ENCODE assay signal across 23 cellular contexts in genomic region chr15:89317188-89317720, GRCh38. TPM values are rescaled to one million over a fixed set of nuclear protein-coding genes. Genes with fewer than 3 reads are reported as not detected.
DNase-seq lines count a peak whose midpoint lies in the region; ATAC-seq, FAIRE-seq and TF ChIP-seq lines count a peak whose summit lies in the region.
"Had no signal": no experiment of that assay in that cellular context is flagged by ENCODE, and none has a peak within 500 bp of the region (broad histone marks: within the 10 kb centered on the region; RNA-seq: fewer than 3 reads in every experiment).

No MANE protein-coding gene starts in this region.

- H3K9ac ChIP-seq in GM12878 (ENCODE audit: control insufficient read depth, insufficient read depth, low read length): no peak overlapping the region
- H3K9ac ChIP-seq: neural progenitor cell had no signal

- H3K27me3 ChIP-seq in GM12878 (replicated peaks in 1 of 2; ENCODE audit: control insufficient read depth in 2 of 2, insufficient read depth in 2 of 2, low read length in 1 of 2): no peaks in the 10 kb centered on the region
- H3K27me3 ChIP-seq: gastroesophageal sphincter, neural progenitor cell had no signal

- H3K27ac Mint-ChIP-seq in activated naive CD4-positive, alpha-beta T cell treated with anti-CD3 and anti-CD28 coated beads, Interleukin-2, amount 50 U/mL, for 24 hours: peak overlapping the region; percentile 43
- H3K27ac Mint-ChIP-seq in T-helper 17 cell: peak overlapping the region; percentile 24
- H3K27ac Mint-ChIP-seq in stimulated activated naive CD8-positive, alpha-beta T cell treated with anti-CD3 and anti-CD28 coated beads, Interleukin-15, Interleukin-2, amounts not matched to agents 100 ng/mL and 50 ng/mL, for 24 hours: peak overlapping the region; percentile 80
- H3K27ac Mint-ChIP-seq: effector memory CD8-positive, alpha-beta T cell; H9; neural progenitor cell; progenitor cell of endocrine pancreas had no signal

- H3K4me1 ChIP-seq in GM12878 (ENCODE audit: control insufficient read depth, insufficient read depth, low read length): no peaks in the 10 kb centered on the region; the same call in 1 of the 2 replicates
- H3K4me1 ChIP-seq: gastroesophageal sphincter, left ventricle myocardium inferior, neural progenitor cell had no signal

- no peaks in the 10 kb centered on the region for H3K27me3 Mint-ChIP-seq in activated naive CD4-positive, alpha-beta T cell treated with anti-CD3 and anti-CD28 coated beads, Interleukin-2, amount 50 U/mL, for 24 hours
- no peaks in the 10 kb centered on the region for H3K27me3 Mint-ChIP-seq in T-helper 17 cell
- H3K27me3 Mint-ChIP-seq in stimulated activated naive CD8-positive, alpha-beta T cell treated with anti-CD3 and anti-CD28 coated beads, Interleukin-15, Interleukin-2, amounts not matched to agents 100 ng/mL and 50 ng/mL, for 24 hours: no peaks in the 10 kb centered on the region
- H3K27me3 Mint-ChIP-seq: CD4-positive, CD25-positive, alpha-beta regulatory T cell; effector memory CD8-positive, alpha-beta T cell; progenitor cell of endocrine pancreas had no signal

- H3K79me2 ChIP-seq in GM12878 (ENCODE audit: control insufficient read depth, insufficient read depth, low read length): no peaks in the 10 kb centered on the region

- SMC1A ChIA-PET in GM12878 (lab: Charles Lee; ENCODE audit: uncharacterized antibody, unreplicated experiment): interaction anchor here (0.7 to 0.9 kb wide), 2 partner anchors 9 to 114 kb away, joined by 3 read pairs; no protein-coding TSS in a partner anchor

- no peak overlapping the region for H3K27ac ChIP-seq in GM12878 (ENCODE audit: control insufficient read depth, insufficient read depth)
- H3K27ac ChIP-seq: gastroesophageal sphincter, left ventricle myocardium inferior, neural progenitor cell, thoracic aorta had no signal

- CTCF ChIA-PET in GM12878 (lab: Yijun Ruan, JAX): interaction anchor here (0.9 kb wide), 1 partner anchor 110 kb away, joined by 4 read pairs; no protein-coding TSS in a partner anchor

- H3K4me1 Mint-ChIP-seq in activated naive CD4-positive, alpha-beta T cell treated with anti-CD3 and anti-CD28 coated beads, Interleukin-2, amount 50 U/mL, for 24 hours: peaks cover 14% of the 10 kb centered on the region
- H3K4me1 Mint-ChIP-seq in T-helper 17 cell: peaks cover 23% of the 10 kb centered on the region
- H3K4me1 Mint-ChIP-seq in stimulated activated naive CD8-positive, alpha-beta T cell treated with anti-CD3 and anti-CD28 coated beads, Interleukin-15, Interleukin-2, amounts not matched to agents 100 ng/mL and 50 ng/mL, for 24 hours (ENCODE audit: low read depth): peaks cover 24% of the 10 kb centered on the region
- H3K4me1 Mint-ChIP-seq: brain, H9, neural progenitor cell had no signal

- no peaks in the 10 kb centered on the region for H3K9me3 ChIP-seq in T-helper 17 cell (ENCODE audit: control insufficient read depth, low read length, poor library complexity, severe bottlenecking)
- no peaks in the 10 kb centered on the region for H3K9me3 ChIP-seq in GM12878 (replicated peaks; ENCODE audit: control insufficient read depth, insufficient read depth, low read length)
- H3K9me3 ChIP-seq: gastroesophageal sphincter, left ventricle myocardium inferior, thoracic aorta had no signal

- intact Hi-C loops in GM12878 (cut with micrococcal nuclease; ENCODE audit: unreplicated experiment): no loop called here

- TF ChIP-seq CTCF in GM12878 (IDR thresholded peaks at IDR 0.05 in 2 of 3, conservative IDR thresholded peaks at IDR 0.05 in 1 of 3; ENCODE audit: control insufficient read depth in 2 of 3, extremely low read depth in 1 of 3, insufficient read depth in 1 of 3, low read depth in 3 of 3, low read length in 3 of 3): no peak

- no peak for TF ChIP-seq RAD21 in GM12878 (IDR thresholded peaks at IDR 0.05; ENCODE audit: insufficient read depth, low read depth, low read length)

- no peaks in the 10 kb centered on the region for H3K9me3 Mint-ChIP-seq in activated naive CD4-positive, alpha-beta T cell treated with anti-CD3 and anti-CD28 coated beads, Interleukin-2, amount 50 U/mL, for 24 hours
- H3K9me3 Mint-ChIP-seq in stimulated activated naive CD8-positive, alpha-beta T cell treated with anti-CD3 and anti-CD28 coated beads, Interleukin-15, Interleukin-2, amounts not matched to agents 100 ng/mL and 50 ng/mL, for 24 hours: no peaks in the 10 kb centered on the region
- H3K9me3 Mint-ChIP-seq: brain; CD4-positive, CD25-positive, alpha-beta regulatory T cell; effector memory CD8-positive, alpha-beta T cell; H9; neural progenitor cell had no signal

- no peak for ATAC-seq in T-helper 17 cell
- ATAC-seq in GM12878: no peak
- no peak for ATAC-seq in HG03432 (IDR thresholded peaks at IDR 0.05; ENCODE audit: unreplicated experiment)
- ATAC-seq: effector memory CD8-positive, alpha-beta T cell; gastroesophageal sphincter had no signal

- H4K20me1 ChIP-seq in GM12878 (ENCODE audit: control insufficient read depth, insufficient read depth): no peaks in the 10 kb centered on the region

- RAD21 ChIA-PET in GM12878 (lab: Charles Lee; ENCODE audit: unreplicated experiment): no interaction called here

- no peak for TF ChIP-seq POLR2A in GM12878 (IDR thresholded peaks at IDR 0.05; ENCODE audit: low read depth, low read length)

- TSS peak; percentile 10 for BruUV-seq in GM12878 (replicated peaks; lab: Mats Ljungman, UMichigan)

- H3K36me3 ChIP-seq in GM12878 (ENCODE audit: control insufficient read depth in 2 of 2, insufficient read depth in 2 of 2, low read length in 1 of 2): peaks cover 46 to 53% of the 10 kb centered on the region in 2 experiments
- H3K36me3 ChIP-seq: neural progenitor cell had no signal

- no peak overlapping the region for H2AFZ ChIP-seq in GM12878 (ENCODE audit: control insufficient read depth, low read depth, low read length)
- H2AFZ ChIP-seq: neural progenitor cell had no signal

- no peak overlapping the region for H3K4me2 ChIP-seq in GM12878 (ENCODE audit: control insufficient read depth, insufficient read depth)
- H3K4me2 ChIP-seq: neural progenitor cell had no signal

- TF ChIP-seq EP300 in GM12878 (IDR thresholded peaks at IDR 0.05; ENCODE audit: borderline replicate concordance in 1 of 2, control insufficient read depth in 1 of 2, low read depth in 2 of 2, low read length in 2 of 2): no peak

- H3K36me3 Mint-ChIP-seq in activated naive CD4-positive, alpha-beta T cell treated with anti-CD3 and anti-CD28 coated beads, Interleukin-2, amount 50 U/mL, for 24 hours: peaks cover 22% of the 10 kb centered on the region
- H3K36me3 Mint-ChIP-seq in T-helper 17 cell (ENCODE audit: low read depth): peaks cover 19% of the 10 kb centered on the region
- H3K36me3 Mint-ChIP-seq in stimulated activated naive CD8-positive, alpha-beta T cell treated with anti-CD3 and anti-CD28 coated beads, Interleukin-15, Interleukin-2, amounts not matched to agents 100 ng/mL and 50 ng/mL, for 24 hours (ENCODE audit: low read depth): peaks cover 84% of the 10 kb centered on the region

- H3K4me3 Mint-ChIP-seq in activated naive CD4-positive, alpha-beta T cell treated with anti-CD3 and anti-CD28 coated beads, Interleukin-2, amount 50 U/mL, for 24 hours: no peak overlapping the region
- H3K4me3 Mint-ChIP-seq in T-helper 17 cell: no peak overlapping the region
- H3K4me3 Mint-ChIP-seq in stimulated activated naive CD8-positive, alpha-beta T cell treated with anti-CD3 and anti-CD28 coated beads, Interleukin-15, Interleukin-2, amounts not matched to agents 100 ng/mL and 50 ng/mL, for 24 hours: peak overlapping the region; percentile 34
- H3K4me3 Mint-ChIP-seq: brain; CD4-positive, CD25-positive, alpha-beta regulatory T cell; effector memory CD8-positive, alpha-beta T cell; H9; neural progenitor cell had no signal

- POLR2A ChIA-PET in GM12878 (lab: Charles Lee): no interaction called here

- in situ Hi-C loops in GM12878 (cut with MboI): no loop called here

- 9% methylated on average over 4 of the region's 4 CpGs for WGBS in GM12878 (ENCODE audit: insufficient coverage, insufficient replicate concordance, low lambda C conversion rate, missing lambda C conversion rate)

- DNase-seq in activated naive CD4-positive, alpha-beta T cell treated with Interleukin-2 at 50 U/mL for 16 hours: no peak
- DNase-seq in T-helper 17 cell (no peak), GM12878 (ENCODE audit: low read depth, low spot score) (no peak), NCI-H187 treated with DMSO at 0.1 percent for 48 hours (lab: John Stamatoyannopoulos, UW) (no peak)
- no peak for DNase-seq in stimulated activated CD8-positive, alpha-beta memory T cell treated with anti-CD3 and anti-CD28 coated beads, Interleukin-4, amount 100 ng/mL, for 48 hours
- DNase-seq: activated CD4-positive, alpha-beta T cell treated with anti-CD3 and anti-CD28 coated beads for 1 hour; CD4-positive, CD25-positive, alpha-beta regulatory T cell; effector memory CD8-positive, alpha-beta T cell; GDM1; H9; hypothalamus; left ventricle myocardium inferior; MV-4-11; NCI-H774 had no signal

- no peak overlapping the region for H3K4me3 ChIP-seq in GM12878
- H3K4me3 ChIP-seq: gastroesophageal sphincter, left ventricle myocardium inferior, neural progenitor cell, thoracic aorta had no signal

- FAIRE-seq in GM12878 (lab: Jason Lieb, UNC): no peak
- FAIRE-seq: HTR-8/SVneo had no signal

TF ChIP-seq in GM12878, 131 proteins besides CTCF, POLR2A, EP300 and RAD21 (continues in another document):
- TF ChIP-seq CREM (IDR thresholded peaks at IDR 0.05; ENCODE audit: low read depth): no peak

RNA-seq across cellular contexts. Expression of gene POLG, which starts 17.4 kb away (rescaled TPM):
- total RNA-seq in T-helper 17 cell: 100 to 1,000 TPM; 114 to 128 TPM
- 122 and 151 TPM in 2 replicates for total RNA-seq in GM12878 (2013; cell fraction: nucleolus; rRNA removed)
- 50.5 and 54.8 TPM in 2 replicates for total RNA-seq in GM12878 (2014; rRNA removed)
- total RNA-seq in GM12878 (2014; rRNA removed; fragmentation: Illumina TruSeq; extraction: Trizol): 26.3 and 27.3 TPM in 2 replicates
- 66.2 and 71.1 TPM in 2 replicates for total RNA-seq in GM12878 (2021)
- 29.0 TPM for polyA plus RNA-seq in GM12878 (2011; ENCODE audit: low read depth)
- 21.1 and 23.8 TPM in 2 replicates for polyA plus RNA-seq in GM12878 (2011; rRNA removed)
- polyA plus RNA-seq in GM12878 (2011; cell fraction: cytosol; rRNA removed): 21.0 and 26.9 TPM in 2 replicates
- polyA plus RNA-seq in GM12878 (2011; cell fraction: nucleus; rRNA removed): 186 and 256 TPM in 2 replicates
- 36.6 and 46.1 TPM in 2 replicates for polyA plus RNA-seq in GM12878 (2012)
- polyA plus RNA-seq in GM12878 (2014; fragmentation: Illumina TruSeq; extraction: Trizol): 24.7 and 35.7 TPM in 2 replicates
- 10 to 100 TPM; 14.8 to 21.6 TPM for polyA plus RNA-seq in GM12878 (2014; fragmentation: Nextera tagmentation; extraction: Ambion mirVana)
- 41.8 and 46.4 TPM in 2 replicates for polyA plus RNA-seq in GM12878 (2014; rRNA removed)
- polyA plus RNA-seq in GM12878 (2016; fragmentation: Nextera tagmentation; extraction: Ambion mirVana): 10 to 100 TPM; 30.2 to 40.4 TPM
- 23.7 and 44.0 TPM in 2 replicates for polyA minus RNA-seq in GM12878 (2011; rRNA and poly(A)+ RNA removed)
- 13.7 and 22.3 TPM in 2 replicates for polyA minus RNA-seq in GM12878 (2011; cell fraction: cytosol; rRNA and poly(A)+ RNA removed)
- polyA minus RNA-seq in GM12878 (2011; cell fraction: nucleus; rRNA and poly(A)+ RNA removed): 59.7 and 112 TPM in 2 replicates

Comparison
In these comparisons a context has a peak if more than half of its experiments do, and no peak if none do; other contexts are left out.
1. H3K27ac Mint-ChIP-seq: peak in every context shown above with its lines; median percentile 80 in stimulated activated naive CD8-positive, alpha-beta T cell treated with anti-CD3 and anti-CD28 coated beads, Interleukin-15, Interleukin-2, amounts not matched to agents 100 ng/mL and 50 ng/mL, for 24 hours; 43 in activated naive CD4-positive, alpha-beta T cell treated with anti-CD3 and anti-CD28 coated beads, Interleukin-2, amount 50 U/mL, for 24 hours; 24 in T-helper 17 cell.